8 cellular contexts compared by ENCODE assay signal in the genomic region with DNA sequence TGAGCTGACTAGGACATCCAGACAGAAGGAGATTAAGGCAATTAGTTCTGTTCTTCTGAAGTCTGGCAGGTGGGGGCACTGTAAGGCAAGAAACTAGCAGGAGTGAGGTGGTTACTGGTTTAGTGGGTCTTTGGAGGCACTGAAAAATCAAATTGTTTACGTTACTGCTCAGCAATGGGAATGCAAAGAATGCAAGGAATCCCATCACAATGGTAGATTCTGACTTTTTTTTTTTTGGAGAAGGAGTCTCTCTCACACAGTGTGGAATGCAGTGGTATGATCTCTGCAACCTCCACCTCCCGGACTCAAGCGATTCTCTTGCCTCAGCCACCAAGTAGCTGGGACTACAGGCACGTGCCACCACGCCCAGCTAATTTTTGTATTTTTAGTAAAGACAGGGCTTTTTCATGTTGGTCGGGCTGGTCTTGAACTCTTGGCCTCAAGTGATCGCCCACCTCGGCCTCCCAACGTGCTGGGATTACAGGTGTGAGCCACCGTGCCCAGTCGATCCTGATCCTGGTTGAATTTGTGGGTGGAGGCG. TPM values are rescaled to one million over a fixed set of nuclear protein-coding genes. Genes with fewer than 3 reads are reported as not detected.
A peak's percentile ranks its signal among the peaks of the same experiment; 100 is the strongest.
DNase-seq lines count a peak whose midpoint lies in the region; ATAC-seq lines count a peak whose summit lies in the region.
"Had no signal": no experiment of that assay in that cellular context is flagged by ENCODE, and none has a peak within 500 bp of the region (broad histone marks: within the 10 kb centered on the region; RNA-seq: fewer than 3 reads in every experiment).

No MANE protein-coding gene starts in this region.

- H3K9me3 Mint-ChIP-seq in stimulated activated naive CD8-positive, alpha-beta T cell treated with anti-CD3 and anti-CD28 coated beads, Interleukin-15, amount 100 ng/mL, for 72 hours: no peaks in the 10 kb centered on the region
- H3K9me3 Mint-ChIP-seq: activated B cell treated with CpG ODN at 0.5 μM for 24 hours had no signal

- peak overlapping the region in 1 of 2 donors; percentile 90 for H3K27ac Mint-ChIP-seq in stimulated activated naive CD8-positive, alpha-beta T cell treated with anti-CD3 and anti-CD28 coated beads, Interleukin-15, amount 100 ng/mL, for 72 hours
- H3K27ac Mint-ChIP-seq: activated B cell treated with CpG ODN at 0.5 μM for 24 hours had no signal

- ATAC-seq in sciatic nerve (peak; percentile 57), HG03354 (IDR thresholded peaks at IDR 0.05; ENCODE audit: poor library complexity, severe bottlenecking, unreplicated experiment) (no peak), HG03045 (IDR thresholded peaks at IDR 0.05; ENCODE audit: unreplicated experiment) (no peak)
- ATAC-seq in stimulated activated naive CD8-positive, alpha-beta T cell treated with anti-CD3 and anti-CD28 coated beads, Interleukin-15, amount 100 ng/mL, for 72 hours: no peak

- intact Hi-C loops in sciatic nerve (cut with DNase I): no loop called here

- peaks cover 17% of the 10 kb centered on the region for H3K27me3 Mint-ChIP-seq in stimulated activated naive CD8-positive, alpha-beta T cell treated with anti-CD3 and anti-CD28 coated beads, Interleukin-15, amount 100 ng/mL, for 72 hours

- no peak overlapping the region for H3K4me3 Mint-ChIP-seq in stimulated activated naive CD8-positive, alpha-beta T cell treated with anti-CD3 and anti-CD28 coated beads, Interleukin-15, amount 100 ng/mL, for 72 hours
- H3K4me3 Mint-ChIP-seq: activated B cell treated with CpG ODN at 0.5 μM for 24 hours had no signal

- no peaks in the 10 kb centered on the region for H3K4me1 Mint-ChIP-seq in stimulated activated naive CD8-positive, alpha-beta T cell treated with anti-CD3 and anti-CD28 coated beads, Interleukin-15, amount 100 ng/mL, for 72 hours
- H3K4me1 Mint-ChIP-seq: activated B cell treated with CpG ODN at 0.5 μM for 24 hours had no signal

- peak; percentile 96 for DNase-seq in HCEC 1CT
- peak; percentile 15 for DNase-seq in RKO (ENCODE audit: low spot score)
- peak; percentile 92 for DNase-seq in fibroblast of the conjunctiva (ENCODE audit: low read depth)
- DNase-seq in sciatic nerve (ENCODE audit: low spot score): no peak
- no peak for DNase-seq in stimulated activated naive CD8-positive, alpha-beta T cell treated with anti-CD3 and anti-CD28 coated beads, Interleukin-15, amount 100 ng/mL, for 72 hours
- DNase-seq: activated B cell treated with CpG ODN at 0.5 μM for 24 hours had no signal

RNA-seq across cellular contexts. Expression of a gene that starts 16.4 kb away (rescaled TPM):
- total RNA-seq in sciatic nerve: 38.3 TPM
- total RNA-seq: activated B cell treated with CpG ODN at 0.5 μM for 24 hours had no signal

RNA-seq across cellular contexts. Expression of a gene that starts 23.9 kb away (rescaled TPM):
- 31.0 TPM for total RNA-seq in sciatic nerve
- total RNA-seq: activated B cell treated with CpG ODN at 0.5 μM for 24 hours had no signal

Comparison
In these comparisons a context has a peak if more than half of its experiments do, and no peak if none do; other contexts are left out.
1. DNase-seq: peak in HCEC 1CT (single experiment), RKO (single experiment) and fibroblast of the conjunctiva (single experiment); none in sciatic nerve (single experiment) and stimulated activated naive CD8-positive, alpha-beta T cell treated with anti-CD3 and anti-CD28 coated beads, Interleukin-15, amount 100 ng/mL, for 72 hours (0 of 2).